ENCODE assay signal across 1 cellular context in the genomic region with DNA sequence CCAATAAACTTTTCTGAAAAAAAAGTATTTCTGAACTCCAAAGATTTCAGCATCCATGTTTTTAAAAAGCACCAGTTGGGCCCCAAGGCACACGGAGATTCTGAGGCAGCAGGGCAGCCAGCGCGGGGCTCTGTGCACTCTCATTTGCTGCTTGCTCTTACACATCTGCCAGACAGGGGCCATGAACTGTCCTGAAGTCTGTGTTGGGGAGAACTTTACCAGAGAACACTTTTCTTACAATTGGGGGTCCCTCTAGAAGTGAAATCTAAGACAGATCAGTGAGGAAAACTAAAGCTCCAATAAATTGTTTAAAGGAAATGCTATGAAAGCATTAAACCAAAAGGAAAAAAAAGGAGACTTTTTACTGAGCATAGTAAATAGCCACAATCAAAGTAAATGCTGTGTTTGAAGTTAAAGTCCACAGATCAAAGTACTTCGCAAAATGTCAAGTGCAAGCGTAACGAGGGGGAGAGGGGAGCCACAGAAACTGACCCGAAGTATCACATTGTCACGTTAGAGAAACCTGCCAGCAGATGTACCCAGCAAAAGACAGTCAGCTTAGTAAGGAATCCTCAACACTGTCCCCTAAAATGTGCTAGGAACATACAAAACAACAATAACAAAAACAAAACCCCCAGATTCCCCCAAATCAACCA.
TF ChIP-seq lines count a peak whose summit lies in the region.

No MANE protein-coding gene starts in this region.

TF ChIP-seq in GM12878, 131 proteins besides CTCF, POLR2A, EP300 and RAD21 (continued from another document):
- TF ChIP-seq, protein P1, sequence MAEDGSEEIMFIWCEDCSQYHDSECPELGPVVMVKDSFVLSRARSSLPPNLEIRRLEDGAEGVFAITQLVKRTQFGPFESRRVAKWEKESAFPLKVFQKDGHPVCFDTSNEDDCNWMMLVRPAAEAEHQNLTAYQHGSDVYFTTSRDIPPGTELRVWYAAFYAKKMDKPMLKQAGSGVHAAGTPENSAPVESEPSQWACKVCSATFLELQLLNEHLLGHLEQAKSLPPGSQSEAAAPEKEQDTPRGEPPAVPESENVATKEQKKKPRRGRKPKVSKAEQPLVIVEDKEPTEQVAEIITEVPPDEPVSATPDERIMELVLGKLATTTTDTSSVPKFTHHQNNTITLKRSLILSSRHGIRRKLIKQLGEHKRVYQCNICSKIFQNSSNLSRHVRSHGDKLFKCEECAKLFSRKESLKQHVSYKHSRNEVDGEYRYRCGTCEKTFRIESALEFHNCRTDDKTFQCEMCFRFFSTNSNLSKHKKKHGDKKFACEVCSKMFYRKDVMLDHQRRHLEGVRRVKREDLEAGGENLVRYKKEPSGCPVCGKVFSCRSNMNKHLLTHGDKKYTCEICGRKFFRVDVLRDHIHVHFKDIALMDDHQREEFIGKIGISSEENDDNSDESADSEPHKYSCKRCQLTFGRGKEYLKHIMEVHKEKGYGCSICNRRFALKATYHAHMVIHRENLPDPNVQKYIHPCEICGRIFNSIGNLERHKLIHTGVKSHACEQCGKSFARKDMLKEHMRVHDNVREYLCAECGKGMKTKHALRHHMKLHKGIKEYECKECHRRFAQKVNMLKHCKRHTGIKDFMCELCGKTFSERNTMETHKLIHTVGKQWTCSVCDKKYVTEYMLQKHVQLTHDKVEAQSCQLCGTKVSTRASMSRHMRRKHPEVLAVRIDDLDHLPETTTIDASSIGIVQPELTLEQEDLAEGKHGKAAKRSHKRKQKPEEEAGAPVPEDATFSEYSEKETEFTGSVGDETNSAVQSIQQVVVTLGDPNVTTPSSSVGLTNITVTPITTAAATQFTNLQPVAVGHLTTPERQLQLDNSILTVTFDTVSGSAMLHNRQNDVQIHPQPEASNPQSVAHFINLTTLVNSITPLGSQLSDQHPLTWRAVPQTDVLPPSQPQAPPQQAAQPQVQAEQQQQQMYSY (CRISPR knock-in tag; IDR thresholded peaks at IDR 0.05): no peak
- TF ChIP-seq CREB1 (IDR thresholded peaks at IDR 0.05; ENCODE audit: low read depth): no peak
- no peak for TF ChIP-seq SIX5 (IDR thresholded peaks at IDR 0.05; ENCODE audit: low read depth, low read length, severe bottlenecking)
- TF ChIP-seq ZBTB33 (IDR thresholded peaks at IDR 0.05): no peak
- no peak for TF ChIP-seq YBX1 (IDR thresholded peaks at IDR 0.05)
- no peak for TF ChIP-seq JUNB (IDR thresholded peaks at IDR 0.05)
- TF ChIP-seq REST (IDR thresholded peaks at IDR 0.05; ENCODE audit: low read depth, low read length): no peak
- TF ChIP-seq, protein P2, sequence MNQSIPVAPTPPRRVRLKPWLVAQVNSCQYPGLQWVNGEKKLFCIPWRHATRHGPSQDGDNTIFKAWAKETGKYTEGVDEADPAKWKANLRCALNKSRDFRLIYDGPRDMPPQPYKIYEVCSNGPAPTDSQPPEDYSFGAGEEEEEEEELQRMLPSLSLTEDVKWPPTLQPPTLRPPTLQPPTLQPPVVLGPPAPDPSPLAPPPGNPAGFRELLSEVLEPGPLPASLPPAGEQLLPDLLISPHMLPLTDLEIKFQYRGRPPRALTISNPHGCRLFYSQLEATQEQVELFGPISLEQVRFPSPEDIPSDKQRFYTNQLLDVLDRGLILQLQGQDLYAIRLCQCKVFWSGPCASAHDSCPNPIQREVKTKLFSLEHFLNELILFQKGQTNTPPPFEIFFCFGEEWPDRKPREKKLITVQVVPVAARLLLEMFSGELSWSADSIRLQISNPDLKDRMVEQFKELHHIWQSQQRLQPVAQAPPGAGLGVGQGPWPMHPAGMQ (IDR thresholded peaks at IDR 0.05; ENCODE audit: borderline replicate concordance): no peak
- TF ChIP-seq STAT3 (IDR thresholded peaks at IDR 0.05; ENCODE audit: low read depth, low read length): no peak
TF ChIP-seq in GM12878: peak in this region for 0.
